In genomic region chr15:85950101-85950500, GRCh38 we compare ENCODE assay signal across 11 cellular contexts.
DNase-seq lines count a peak whose midpoint lies in the region; ATAC-seq lines count a peak whose summit lies in the region.
"Had no signal": no experiment of that assay in that cellular context is flagged by ENCODE, and none has a peak within 500 bp of the region (broad histone marks: within the 10 kb centered on the region; RNA-seq: fewer than 3 reads in every experiment).

No MANE protein-coding gene starts in this region.

- H3K4me1 Mint-ChIP-seq in CD4-positive, alpha-beta memory T cell = no peaks in the 10 kb centered on the region
- H3K4me1 Mint-ChIP-seq: WTC11 had no signal

- no peaks in the 10 kb centered on the region for H3K36me3 ChIP-seq in skeletal muscle tissue (ENCODE audit: control insufficient read depth in 3 of 3, insufficient read depth in 3 of 3, low read length in 3 of 3)
- no peaks in the 10 kb centered on the region for H3K36me3 ChIP-seq in CD4-positive, alpha-beta memory T cell (ENCODE audit: insufficient read depth, low read length)

- H3K9ac ChIP-seq in skeletal muscle tissue (ENCODE audit: low read depth in 1 of 3, low read length in 3 of 3) = peak overlapping the region in 1 of 3 donors; percentile 4

- no peak for DNase-seq in activated CD4-positive, CD25-positive, alpha-beta regulatory T cell (lab: John Stamatoyannopoulos, UW)
- DNase-seq in CD4-positive, alpha-beta memory T cell = no peak
- no peak for DNase-seq in NCI-H524 (lab: John Stamatoyannopoulos, UW)
- DNase-seq: caudate nucleus; NCI-H2171 treated with DMSO at 0.1 percent for 48 hours; stimulated activated naive CD4-positive, alpha-beta T cell treated with Interleukin-2 at 50 U/mL for 16 hours had no signal

- H3K27ac Mint-ChIP-seq in CD4-positive, alpha-beta memory T cell = no peak overlapping the region
- H3K27ac Mint-ChIP-seq: WTC11 had no signal

- H3K4me3 ChIP-seq in skeletal muscle tissue (ENCODE audit: low read length in 3 of 3) = peak overlapping the region in 2 of 3 donors; percentile 0 to 39
- no peak overlapping the region for H3K4me3 ChIP-seq in CD4-positive, alpha-beta memory T cell (ENCODE audit: low read length in 2 of 2)

- POLR2A ChIA-PET in CD4-positive, alpha-beta memory T cell (lab: Charles Lee; ENCODE audit: partially characterized antibody) = no interaction called here

- no peaks in the 10 kb centered on the region for H3K27me3 ChIP-seq in skeletal muscle tissue (ENCODE audit: control insufficient read depth in 3 of 3, insufficient read depth in 3 of 3, low read length in 3 of 3)
- H3K27me3 ChIP-seq in CD4-positive, alpha-beta memory T cell (ENCODE audit: insufficient read depth, low read length) = no peaks in the 10 kb centered on the region

- H3K4me1 ChIP-seq in skeletal muscle tissue (ENCODE audit: control insufficient read depth in 3 of 3, insufficient read depth in 3 of 3, low read length in 3 of 3) = peaks cover 11 to 22% (median 17%) of the 10 kb centered on the region in 3 donors
- no peaks in the 10 kb centered on the region for H3K4me1 ChIP-seq in CD4-positive, alpha-beta memory T cell (ENCODE audit: insufficient read depth, low read length)

- no peaks in the 10 kb centered on the region for H3K9me3 ChIP-seq in skeletal muscle tissue (ENCODE audit: control insufficient read depth in 3 of 3, low read length in 3 of 3)
- no peaks in the 10 kb centered on the region for H3K9me3 ChIP-seq in CD4-positive, alpha-beta memory T cell (ENCODE audit: control insufficient read depth in 1 of 2, low read length in 2 of 2)

- H3K27me3 Mint-ChIP-seq in CD4-positive, alpha-beta memory T cell = peaks cover 0 to 6% of the 10 kb centered on the region in 2 donors

- CTCF ChIA-PET in CD4-positive, alpha-beta memory T cell (lab: Charles Lee; ENCODE audit: partially characterized antibody) = no interaction called here

- H3K4me3 Mint-ChIP-seq in CD4-positive, alpha-beta memory T cell = no peak overlapping the region
- H3K4me3 Mint-ChIP-seq: WTC11 had no signal

- ATAC-seq in GM19372 (IDR thresholded peaks at IDR 0.05; ENCODE audit: low read depth, unreplicated experiment) (peak; percentile 95), HG02763 (IDR thresholded peaks at IDR 0.05; ENCODE audit: unreplicated experiment) (peak; percentile 88), HG03520 (IDR thresholded peaks at IDR 0.05; ENCODE audit: unreplicated experiment) (peak; percentile 85)
- ATAC-seq: WTC11 had no signal

- no peaks in the 10 kb centered on the region for H3K36me3 Mint-ChIP-seq in CD4-positive, alpha-beta memory T cell
- H3K36me3 Mint-ChIP-seq: WTC11 had no signal

- intact Hi-C loops in CD4-positive, alpha-beta memory T cell (cut with micrococcal nuclease) = no loop called here

- peak overlapping the region; percentile 80 for H3K27ac ChIP-seq in skeletal muscle tissue (ENCODE audit: low read depth, low read length)
- no peak overlapping the region for H3K27ac ChIP-seq in CD4-positive, alpha-beta memory T cell (ENCODE audit: low read depth, low read length)

- H3K9me3 Mint-ChIP-seq in CD4-positive, alpha-beta memory T cell = no peaks in the 10 kb centered on the region
- H3K9me3 Mint-ChIP-seq: WTC11 had no signal

Comparison
In these comparisons a context has a peak if more than half of its experiments do, and no peak if none do; other contexts are left out.
1. H3K4me3 ChIP-seq: peak in skeletal muscle tissue (2 of 3); none in CD4-positive, alpha-beta memory T cell (0 of 2).
2. Peak in every context shown above with its lines, with median percentiles within 50 percentile points of each other: ATAC-seq.